2 cellular contexts compared by ENCODE assay signal in genomic region chr17:58383892-58384462, GRCh38.
TF ChIP-seq lines count a peak whose summit lies in the region.

No MANE protein-coding gene starts in this region.

TF ChIP-seq in HCT116, 20 proteins besides CTCF, POLR2A, EP300 and RAD21:
- TF ChIP-seq SP1 (IDR thresholded peaks at IDR 0.05; ENCODE audit: low read depth) = no peak; the same call in 1 of the 2 replicates
- TF ChIP-seq YY1 (IDR thresholded peaks at IDR 0.05; ENCODE audit: extremely low read depth, insufficient replicate concordance, low read depth, low read length) = no peak
- no peak for TF ChIP-seq TCF7L2 (IDR thresholded peaks at IDR 0.05; ENCODE audit: borderline replicate concordance, extremely low read depth, insufficient read depth, insufficient read length)
- TF ChIP-seq ZNF274 (IDR thresholded peaks at IDR 0.05; ENCODE audit: low read depth, low read length) = no peak
- no peak for TF ChIP-seq EZH2 (IDR thresholded peaks at IDR 0.05)
- no peak for TF ChIP-seq ZBTB33 (IDR thresholded peaks at IDR 0.05; ENCODE audit: extremely low read depth, insufficient replicate concordance, low read length)
- TF ChIP-seq CBX3 (IDR thresholded peaks at IDR 0.05; ENCODE audit: low read depth) = no peak
- no peak for TF ChIP-seq CEBPB (IDR thresholded peaks at IDR 0.05; ENCODE audit: low read depth)
- no peak for TF ChIP-seq MAX (IDR thresholded peaks at IDR 0.05)
- TF ChIP-seq ATF3 (IDR thresholded peaks at IDR 0.05) = no peak
- no peak for TF ChIP-seq REST (IDR thresholded peaks at IDR 0.05; ENCODE audit: low read depth)
- no peak for TF ChIP-seq ZFX (IDR thresholded peaks at IDR 0.05)
- no peak for TF ChIP-seq POLR2AphosphoS5 (IDR thresholded peaks at IDR 0.05; ENCODE audit: low read depth, low read length)
- no peak for TF ChIP-seq SRF (IDR thresholded peaks at IDR 0.05; ENCODE audit: low read depth)
- TF ChIP-seq EZH2phosphoT487 (IDR thresholded peaks at IDR 0.05; ENCODE audit: borderline replicate concordance) = no peak
- TF ChIP-seq ELF1 (IDR thresholded peaks at IDR 0.05; ENCODE audit: borderline replicate concordance, low read depth) = no peak
- no peak for TF ChIP-seq FOSL1 (IDR thresholded peaks at IDR 0.05; ENCODE audit: low read depth)
- TF ChIP-seq EGR1 (IDR thresholded peaks at IDR 0.05; ENCODE audit: low read depth) = no peak
- no peak for TF ChIP-seq SIN3A (IDR thresholded peaks at IDR 0.05; ENCODE audit: low read depth)

TF ChIP-seq in HepG2, 621 proteins besides CTCF, POLR2A, EP300 and RAD21 (continues in another document):
- TF ChIP-seq ZSCAN12 (CRISPR knock-in tag; IDR thresholded peaks at IDR 0.05) = no peak
- TF ChIP-seq ZNF205 (CRISPR knock-in tag; IDR thresholded peaks at IDR 0.05) = no peak
- TF ChIP-seq HCFC1 (IDR thresholded peaks at IDR 0.05; ENCODE audit: low read depth, low read length) = no peak
- TF ChIP-seq GATAD2A (CRISPR knock-in tag; IDR thresholded peaks at IDR 0.05) = peak; percentile 89
- TF ChIP-seq MEIS2 (CRISPR knock-in tag; IDR thresholded peaks at IDR 0.05) = no peak; the same call in 1 of the 2 replicates
- TF ChIP-seq SIX1 (CRISPR knock-in tag; IDR thresholded peaks at IDR 0.05; ENCODE audit: borderline replicate concordance) = 0 out of 2 replicates have a peak, but pooled peaks have one; percentile 26
- no peak; the same call in 1 of the 2 replicates for TF ChIP-seq ZNF503 (CRISPR knock-in tag; IDR thresholded peaks at IDR 0.05)
- no peak for TF ChIP-seq ATF2 (CRISPR knock-in tag; IDR thresholded peaks at IDR 0.05)
- no peak for TF ChIP-seq ZNF737 (CRISPR knock-in tag; IDR thresholded peaks at IDR 0.05; ENCODE audit: borderline replicate concordance)
- TF ChIP-seq FOSL2 (CRISPR knock-in tag; IDR thresholded peaks at IDR 0.05) = peak; percentile 70
- TF ChIP-seq NKX3-1 (CRISPR knock-in tag; IDR thresholded peaks at IDR 0.05) = no peak
- TF ChIP-seq SNAPC2 (CRISPR knock-in tag; IDR thresholded peaks at IDR 0.05) = no peak
- TF ChIP-seq YEATS4 (CRISPR knock-in tag; IDR thresholded peaks at IDR 0.05; ENCODE audit: borderline replicate concordance) = 0 out of 2 replicates have a peak, but pooled peaks have one; percentile 12
- TF ChIP-seq DNMT3B (CRISPR knock-in tag; conservative IDR thresholded peaks at IDR 0.05) = 0 out of 2 replicates have a peak, but pooled peaks have one; percentile 29
- TF ChIP-seq ZNF788 (CRISPR knock-in tag; IDR thresholded peaks at IDR 0.05; ENCODE audit: borderline replicate concordance) = no peak
- no peak for TF ChIP-seq ZNF256 (CRISPR knock-in tag; conservative IDR thresholded peaks at IDR 0.05)
- TF ChIP-seq RNF2 (conservative IDR thresholded peaks at IDR 0.05; ENCODE audit: low read depth) = no peak
- 0 out of 2 replicates have a peak, but pooled peaks have one; percentile 25 for TF ChIP-seq KDM6A (CRISPR knock-in tag; IDR thresholded peaks at IDR 0.05; ENCODE audit: low read depth)
- TF ChIP-seq NFIC (IDR thresholded peaks at IDR 0.05; ENCODE audit: low read length) = peak; percentile 86
- 0 out of 2 replicates have a peak, but pooled peaks have one; percentile 29 for TF ChIP-seq SP5 (CRISPR knock-in tag; IDR thresholded peaks at IDR 0.05; ENCODE audit: borderline replicate concordance, low read depth)
- peak in 1 of 2 experiments; percentile 27; a peak in 1 of 4 replicates for TF ChIP-seq KLF16 (CRISPR knock-in tag; IDR thresholded peaks at IDR 0.05)
- no peak for TF ChIP-seq ZNF354B (CRISPR knock-in tag; IDR thresholded peaks at IDR 0.05)
- TF ChIP-seq NCOR1 (IDR thresholded peaks at IDR 0.05; ENCODE audit: borderline replicate concordance, low read length) = peak; percentile 70; the same call in 1 of the 2 replicates
- TF ChIP-seq WIZ (CRISPR knock-in tag; IDR thresholded peaks at IDR 0.05) = no peak
- peak; percentile 83 for TF ChIP-seq NR2F2 (IDR thresholded peaks at IDR 0.05; ENCODE audit: borderline replicate concordance, low read depth)
- TF ChIP-seq MIXL1 (CRISPR knock-in tag; IDR thresholded peaks at IDR 0.05) = peak; percentile 38
- TF ChIP-seq SCMH1 (CRISPR knock-in tag; IDR thresholded peaks at IDR 0.05; ENCODE audit: borderline replicate concordance) = no peak
- TF ChIP-seq ZC3H13 (CRISPR knock-in tag; IDR thresholded peaks at IDR 0.05) = no peak
- 0 out of 2 replicates have a peak, but pooled peaks have one; percentile 9 for TF ChIP-seq ZNF629 (CRISPR knock-in tag; conservative IDR thresholded peaks at IDR 0.05)
- no peak for TF ChIP-seq FOXP1 (IDR thresholded peaks at IDR 0.05)
- peak; percentile 49; the same call in 1 of the 2 replicates for TF ChIP-seq FOXP1 (CRISPR knock-in tag; IDR thresholded peaks at IDR 0.05)
- TF ChIP-seq FOXP4 (CRISPR knock-in tag; IDR thresholded peaks at IDR 0.05) = peak; percentile 80
- peak; percentile 49; the same call in 1 of the 2 replicates for TF ChIP-seq LCORL (IDR thresholded peaks at IDR 0.05)
- peak; percentile 85 for TF ChIP-seq LCORL (CRISPR knock-in tag; IDR thresholded peaks at IDR 0.05)
- TF ChIP-seq NFAT5 (CRISPR knock-in tag; IDR thresholded peaks at IDR 0.05) = no peak
- TF ChIP-seq RXRB (CRISPR knock-in tag; IDR thresholded peaks at IDR 0.05; ENCODE audit: borderline replicate concordance) = peak; percentile 33; the same call in 1 of the 2 replicates
- no peak for TF ChIP-seq ZNF891 (CRISPR knock-in tag; IDR thresholded peaks at IDR 0.05)
- no peak for TF ChIP-seq ZNF83 (CRISPR knock-in tag; IDR thresholded peaks at IDR 0.05; ENCODE audit: borderline replicate concordance)
- no peak for TF ChIP-seq HNRNPUL1 (IDR thresholded peaks at IDR 0.05; ENCODE audit: low read depth, low read length)
- TF ChIP-seq NFKBIZ (CRISPR knock-in tag; IDR thresholded peaks at IDR 0.05) = peak; percentile 29; the same call in 1 of the 2 replicates
- 0 out of 2 replicates have a peak, but pooled peaks have one; percentile 60 for TF ChIP-seq BRD4 (CRISPR knock-in tag; IDR thresholded peaks at IDR 0.05)
- peak; percentile 86 for TF ChIP-seq PRDM10 (CRISPR knock-in tag; IDR thresholded peaks at IDR 0.05; ENCODE audit: low read depth)
